ENCODE assay signal across 10 cellular contexts in the genomic region with DNA sequence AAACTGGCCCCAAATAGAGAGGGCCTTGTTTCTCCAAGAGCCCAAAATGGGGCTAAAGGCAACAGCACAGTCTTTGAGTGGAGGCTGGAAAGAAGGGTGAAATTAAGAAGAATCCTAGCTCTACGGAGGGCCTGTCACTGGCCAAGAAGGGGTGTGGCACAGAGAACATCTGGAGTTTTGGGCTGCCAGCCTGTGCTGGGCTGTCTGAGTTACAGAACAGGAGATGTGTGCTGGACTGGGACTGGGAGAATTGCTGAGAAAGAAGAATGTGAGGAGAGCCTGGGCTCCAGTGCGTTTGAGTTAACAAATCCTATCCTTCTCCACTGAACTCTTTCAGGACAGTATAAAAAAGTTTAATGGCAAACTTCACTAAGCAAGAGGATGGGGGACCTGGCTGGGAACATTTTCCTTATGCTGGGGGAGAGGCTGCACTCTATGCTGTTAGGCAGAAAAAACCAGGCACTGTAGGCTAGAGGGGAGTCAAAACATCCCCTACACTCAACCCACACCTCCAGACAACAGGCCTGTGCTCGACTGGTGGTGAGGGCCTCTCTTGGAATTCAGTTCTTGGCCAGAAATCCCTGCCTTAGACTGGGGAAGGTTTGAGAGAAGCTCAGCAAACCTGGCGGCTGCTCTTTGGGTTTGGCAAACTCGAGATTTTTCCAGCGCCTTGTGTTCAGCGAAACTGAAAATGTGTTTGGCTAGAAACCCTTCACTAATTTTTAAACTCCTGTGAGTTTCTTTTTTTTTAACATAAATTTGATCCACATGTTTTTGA.
A peak's percentile ranks its signal among the peaks of the same experiment; 100 is the strongest.
DNase-seq lines count a peak whose midpoint lies in the region; ATAC-seq and TF ChIP-seq lines count a peak whose summit lies in the region.
"Had no signal": no experiment of that assay in that cellular context is flagged by ENCODE, and none has a peak within 500 bp of the region (broad histone marks: within the 10 kb centered on the region; RNA-seq: fewer than 3 reads in every experiment).

No MANE protein-coding gene starts in this region.

- H3K4me1 ChIP-seq in HUES6 (ENCODE audit: control insufficient read depth, insufficient read depth, low read length) (peaks cover 21% of the 10 kb centered on the region), esophagus (ENCODE audit: control insufficient read depth in 2 of 2, insufficient read depth in 2 of 2, low read length in 1 of 2) (no peaks in the 10 kb centered on the region), lower lobe of right lung (peaks cover 5% of the 10 kb centered on the region)

- TF ChIP-seq CTCF in lower lobe of right lung (IDR thresholded peaks at IDR 0.05): no peak

- peak overlapping the region; percentile 1 for H3K9ac ChIP-seq in HUES6 (ENCODE audit: low read length)

- no peaks in the 10 kb centered on the region for H3K9me3 ChIP-seq in HUES6 (ENCODE audit: control insufficient read depth, insufficient read depth, low read depth, low read length)
- H3K9me3 ChIP-seq in esophagus (ENCODE audit: control insufficient read depth in 2 of 2, insufficient read depth in 1 of 2, low read depth in 1 of 2, low read length in 1 of 2): no peaks in the 10 kb centered on the region
- H3K9me3 ChIP-seq in lower lobe of right lung: no peaks in the 10 kb centered on the region

- H3K36me3 ChIP-seq in HUES6 (ENCODE audit: control insufficient read depth, insufficient read depth, low read length): peaks cover 10% of the 10 kb centered on the region
- no peaks in the 10 kb centered on the region for H3K36me3 ChIP-seq in esophagus (ENCODE audit: control insufficient read depth in 2 of 2, insufficient read depth in 2 of 2, low read length in 1 of 2)
- H3K36me3 ChIP-seq in lower lobe of right lung: no peaks in the 10 kb centered on the region

- 31 to 47% methylated on average over 7 of the region's 7 CpGs for WGBS in esophagus, 2 donors

- ATAC-seq in lower lobe of right lung (peak; percentile 61 to 78), GM21786 (IDR thresholded peaks at IDR 0.05; ENCODE audit: unreplicated experiment) (no peak)
- ATAC-seq: effector memory CD8-positive, alpha-beta T cell had no signal

- DNase-seq in lower lobe of right lung (no peak), SKM-1 (lab: John Stamatoyannopoulos, UW; ENCODE audit: unreplicated experiment) (no peak), NCI-H2227 treated with DMSO at 0.1 percent for 48 hours (lab: John Stamatoyannopoulos, UW) (no peak)
- no peak for DNase-seq in activated CD4-positive, alpha-beta T cell treated with anti-CD3 and anti-CD28 coated beads for 1 hour
- DNase-seq: effector memory CD8-positive, alpha-beta T cell had no signal

- intact Hi-C loops in lower lobe of right lung (cut with DNase I): no loop called here

- no peaks in the 10 kb centered on the region for H3K27me3 ChIP-seq in HUES6 (ENCODE audit: control insufficient read depth, insufficient read depth, low read length)
- H3K27me3 ChIP-seq in esophagus (ENCODE audit: control insufficient read depth in 1 of 2, insufficient read depth in 2 of 2, low read length in 2 of 2): no peaks in the 10 kb centered on the region
- no peaks in the 10 kb centered on the region for H3K27me3 ChIP-seq in lower lobe of right lung (ENCODE audit: low read depth)

- H3K27ac ChIP-seq in HUES6 (ENCODE audit: low read depth, low read length) (peak overlapping the region; percentile 6; the same call in 1 of the 2 replicates), esophagus (ENCODE audit: low read depth in 2 of 2, low read length in 1 of 2) (peak overlapping the region; percentile 41 to 63), lower lobe of right lung (peak overlapping the region; percentile 65), temporal lobe (ENCODE audit: low read depth, low read length) (peak overlapping the region; percentile 77)
- H3K27ac ChIP-seq: RWPE1 had no signal

- no peak overlapping the region for H3K4me3 ChIP-seq in HUES6 (ENCODE audit: low read depth, low read length)
- H3K4me3 ChIP-seq in esophagus (ENCODE audit: low read depth in 1 of 2, low read length in 2 of 2): no peak overlapping the region
- H3K4me3 ChIP-seq in lower lobe of right lung: no peak overlapping the region

Comparison
In these comparisons a context has a peak if more than half of its experiments do, and no peak if none do; other contexts are left out.
1. H3K27ac ChIP-seq: peak in every context shown above with its lines; median percentile 77 in temporal lobe; 65 in lower lobe of right lung; 52 in esophagus; 6 in HUES6.